Comparison of ENCODE assay signal across 12 cellular contexts in the genomic region with DNA sequence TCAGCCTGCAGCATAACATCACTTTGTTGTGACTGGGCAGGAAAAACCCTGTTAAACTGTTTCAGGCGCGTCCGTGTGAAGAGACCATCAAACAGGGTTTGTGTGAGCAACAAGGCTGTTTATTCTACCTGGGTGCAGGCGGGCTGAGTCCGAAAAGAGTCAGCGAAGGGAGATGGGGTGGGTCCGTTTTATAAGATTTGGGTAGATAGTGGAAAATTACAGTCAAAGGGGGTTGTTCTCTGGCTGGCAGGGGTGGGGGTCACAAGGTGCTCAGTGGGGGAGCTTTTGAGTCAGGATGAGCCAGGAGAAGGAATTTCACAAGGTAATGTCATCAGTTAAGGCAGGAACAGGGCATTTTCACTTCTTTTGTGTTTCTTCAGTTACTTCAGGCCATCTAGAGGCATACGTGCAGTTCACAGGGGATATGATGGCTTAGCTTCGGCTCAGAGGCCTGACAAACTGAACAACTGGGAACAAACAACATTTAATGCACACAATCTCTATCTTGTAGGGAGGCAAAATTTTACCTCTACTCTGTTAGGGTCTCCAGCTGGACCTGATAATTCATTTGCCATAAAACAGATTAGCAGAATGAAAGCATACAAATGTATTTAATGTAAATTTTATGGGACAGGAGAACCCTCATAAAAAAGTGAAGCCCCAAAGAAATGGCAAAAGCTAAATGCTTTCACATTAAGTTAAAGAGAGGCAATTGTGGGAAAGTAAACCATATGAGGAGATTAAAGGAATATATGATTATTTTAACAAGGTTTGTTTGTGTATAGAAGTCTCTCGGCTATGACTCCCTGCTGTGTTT. TPM values are rescaled to one million over a fixed set of nuclear protein-coding genes. Genes with fewer than 3 reads are reported as not detected.
DNase-seq lines count a peak whose midpoint lies in the region; ATAC-seq, FAIRE-seq and TF ChIP-seq lines count a peak whose summit lies in the region.
"Had no signal": no experiment of that assay in that cellular context is flagged by ENCODE, and none has a peak within 500 bp of the region (broad histone marks: within the 10 kb centered on the region; RNA-seq: fewer than 3 reads in every experiment).

No MANE protein-coding gene starts in this region.

- peak overlapping the region; percentile 94 for H3K4me2 ChIP-seq in A549

- H3K4me3 Mint-ChIP-seq in glutamatergic neuron (ENCODE audit: unreplicated experiment) = peak overlapping the region; percentile 53

- POLR2A ChIA-PET in A549 (lab: Yijun Ruan, JAX) = interaction anchor here (0.9 to 10.6 kb wide), 7 partner anchors 9 to 1864 kb away, joined by 3 to 238 read pairs (median 35); a partner anchor contains a TSS

- H3K4me1 Mint-ChIP-seq in glutamatergic neuron (ENCODE audit: low read depth, unreplicated experiment) = peaks cover 19% of the 10 kb centered on the region

- FAIRE-seq in A549 (lab: Jason Lieb, UNC) (no peak), G401.6 (lab: Jason Lieb, UNC) (peak; percentile 45)

- no peak for TF ChIP-seq RAD21 in A549 (conservative IDR thresholded peaks at IDR 0.05 in 1 of 2, IDR thresholded peaks at IDR 0.05 in 1 of 2)

- H3K9me3 ChIP-seq in A549 (no peaks in the 10 kb centered on the region), SJSA1 (replicated peaks) (no peaks in the 10 kb centered on the region), ovary (no peaks in the 10 kb centered on the region)

- ATAC-seq in A549 (no peak), HG03135 (IDR thresholded peaks at IDR 0.05; ENCODE audit: unreplicated experiment) (no peak)
- ATAC-seq: esophagus mucosa, sciatic nerve had no signal

- 3% methylated on average over 10 of the region's 10 CpGs for WGBS in A549 (ENCODE audit: missing lambda C conversion rate)
- 72 to 78% (median 74%) methylated on average over 10 of the region's 10 CpGs for WGBS in ovary, 3 donors

- H3K4me3 ChIP-seq in A549 (peak overlapping the region; percentile 56; the same call in 1 of the 3 replicates), SJSA1 (no peak overlapping the region), ovary (no peak overlapping the region)

- H3K27me3 Mint-ChIP-seq in glutamatergic neuron (ENCODE audit: unreplicated experiment) = peaks cover 13% of the 10 kb centered on the region

- H3K27ac Mint-ChIP-seq in glutamatergic neuron (ENCODE audit: unreplicated experiment) = peak overlapping the region; percentile 60

- H3K9me3 Mint-ChIP-seq in glutamatergic neuron (ENCODE audit: unreplicated experiment) = peaks cover 9% of the 10 kb centered on the region

- peak overlapping the region; percentile 95 to 100 for H3K27ac ChIP-seq in A549
- H3K27ac ChIP-seq in SJSA1 = peak overlapping the region; percentile 15; the same call in 1 of the 2 replicates
- no peak overlapping the region for H3K27ac ChIP-seq in ovary

- H3K27me3 ChIP-seq in SJSA1 (replicated peaks) (no peaks in the 10 kb centered on the region), ovary (no peaks in the 10 kb centered on the region)

- TF ChIP-seq EP300 in A549 (IDR thresholded peaks at IDR 0.05) = no peak
- TF ChIP-seq EP300 in ovary (IDR thresholded peaks at IDR 0.05) = no peak

- intact Hi-C loops in ovary (cut with DNase I) = loop anchor here in 3 of 4 donors (10.0 kb wide), 3 partner anchors 166 to 1786 kb away; a partner anchor contains a TSS

- TF ChIP-seq POLR2A in A549 (IDR thresholded peaks at IDR 0.05; ENCODE audit: low read length) = 0 out of 2 replicates have a peak, but pooled peaks have one; percentile 10
- no peak for TF ChIP-seq POLR2A in ovary (IDR thresholded peaks at IDR 0.05)

- H3K4me1 ChIP-seq in A549 = peaks cover 42% of the 10 kb centered on the region
- peaks cover 48% of the 10 kb centered on the region for H3K4me1 ChIP-seq in SJSA1 (replicated peaks)
- H3K4me1 ChIP-seq in ovary (ENCODE audit: insufficient read depth) = peaks cover 3% of the 10 kb centered on the region

- DNase-seq in A549 (ENCODE audit: low read depth in 1 of 2, low spot score in 1 of 2) = peak in 1 of 2 experiments; percentile 46
- no peak for DNase-seq in SJSA1 (ENCODE audit: low read depth in 1 of 2, low spot score in 2 of 2)
- DNase-seq in glutamatergic neuron = no peak
- no peak for DNase-seq in mesenteric fat pad (ENCODE audit: low spot score)
- no peak for DNase-seq in ovary
- no peak for DNase-seq in NCI-H524 treated with DMSO at 0.1 percent for 48 hours (lab: John Stamatoyannopoulos, UW)
- DNase-seq: DMS79, MM.1S had no signal

- H3K36me3 Mint-ChIP-seq in glutamatergic neuron (ENCODE audit: unreplicated experiment) = no peaks in the 10 kb centered on the region

- H3K36me3 ChIP-seq in SJSA1 = no peaks in the 10 kb centered on the region
- H3K36me3 ChIP-seq in ovary = no peaks in the 10 kb centered on the region

- CTCF ChIA-PET in A549 (lab: Yijun Ruan, JAX) = interaction anchor here (1.5 kb wide), 1 partner anchor 36 kb away, joined by 4 read pairs; no protein-coding TSS in a partner anchor

- TF ChIP-seq CTCF in A549 (IDR thresholded peaks at IDR 0.05) (no peak), glutamatergic neuron (IDR thresholded peaks at IDR 0.05; ENCODE audit: partially characterized antibody, unreplicated experiment) (no peak), ovary (IDR thresholded peaks at IDR 0.05) (no peak)

TF ChIP-seq in A549, 52 proteins besides CTCF, POLR2A, EP300 and RAD21 (continues in another document):
- peak; percentile 89 for TF ChIP-seq HEYL (CRISPR knock-in tag; IDR thresholded peaks at IDR 0.05)
- TF ChIP-seq, protein P1, sequence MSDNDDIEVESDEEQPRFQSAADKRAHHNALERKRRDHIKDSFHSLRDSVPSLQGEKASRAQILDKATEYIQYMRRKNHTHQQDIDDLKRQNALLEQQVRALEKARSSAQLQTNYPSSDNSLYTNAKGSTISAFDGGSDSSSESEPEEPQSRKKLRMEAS (IDR thresholded peaks at IDR 0.05) = no peak
- TF ChIP-seq HOXB5 (CRISPR knock-in tag; IDR thresholded peaks at IDR 0.05) = peak; percentile 83
- TF ChIP-seq HOXB13 (CRISPR knock-in tag; IDR thresholded peaks at IDR 0.05; ENCODE audit: low read depth) = peak; percentile 93; the same call in 1 of the 2 replicates
- TF ChIP-seq RARB (CRISPR knock-in tag; IDR thresholded peaks at IDR 0.05) = 0 out of 2 replicates have a peak, but pooled peaks have one; percentile 48
- peak in 1 of 2 experiments; percentile 50; a peak in 2 of 5 replicates for TF ChIP-seq JUN (IDR thresholded peaks at IDR 0.05)
- TF ChIP-seq, protein P2, sequence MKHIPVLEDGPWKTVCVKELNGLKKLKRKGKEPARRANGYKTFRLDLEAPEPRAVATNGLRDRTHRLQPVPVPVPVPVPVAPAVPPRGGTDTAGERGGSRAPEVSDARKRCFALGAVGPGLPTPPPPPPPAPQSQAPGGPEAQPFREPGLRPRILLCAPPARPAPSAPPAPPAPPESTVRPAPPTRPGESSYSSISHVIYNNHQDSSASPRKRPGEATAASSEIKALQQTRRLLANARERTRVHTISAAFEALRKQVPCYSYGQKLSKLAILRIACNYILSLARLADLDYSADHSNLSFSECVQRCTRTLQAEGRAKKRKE (CRISPR knock-in tag; IDR thresholded peaks at IDR 0.05; ENCODE audit: low read depth) = peak; percentile 97
- no peak for TF ChIP-seq CBX8 (IDR thresholded peaks at IDR 0.05)
- TF ChIP-seq, protein P3, sequence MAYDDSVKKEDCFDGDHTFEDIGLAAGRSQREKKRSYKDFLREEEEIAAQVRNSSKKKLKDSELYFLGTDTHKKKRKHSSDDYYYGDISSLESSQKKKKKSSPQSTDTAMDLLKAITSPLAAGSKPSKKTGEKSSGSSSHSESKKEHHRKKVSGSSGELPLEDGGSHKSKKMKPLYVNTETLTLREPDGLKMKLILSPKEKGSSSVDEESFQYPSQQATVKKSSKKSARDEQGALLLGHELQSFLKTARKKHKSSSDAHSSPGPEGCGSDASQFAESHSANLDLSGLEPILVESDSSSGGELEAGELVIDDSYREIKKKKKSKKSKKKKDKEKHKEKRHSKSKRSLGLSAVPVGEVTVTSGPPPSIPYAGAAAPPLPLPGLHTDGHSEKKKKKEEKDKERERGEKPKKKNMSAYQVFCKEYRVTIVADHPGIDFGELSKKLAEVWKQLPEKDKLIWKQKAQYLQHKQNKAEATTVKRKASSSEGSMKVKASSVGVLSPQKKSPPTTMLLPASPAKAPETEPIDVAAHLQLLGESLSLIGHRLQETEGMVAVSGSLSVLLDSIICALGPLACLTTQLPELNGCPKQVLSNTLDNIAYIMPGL (CRISPR knock-in tag; IDR thresholded peaks at IDR 0.05; ENCODE audit: borderline replicate concordance) = 0 out of 2 replicates have a peak, but pooled peaks have one; percentile 51
- TF ChIP-seq, protein P4, sequence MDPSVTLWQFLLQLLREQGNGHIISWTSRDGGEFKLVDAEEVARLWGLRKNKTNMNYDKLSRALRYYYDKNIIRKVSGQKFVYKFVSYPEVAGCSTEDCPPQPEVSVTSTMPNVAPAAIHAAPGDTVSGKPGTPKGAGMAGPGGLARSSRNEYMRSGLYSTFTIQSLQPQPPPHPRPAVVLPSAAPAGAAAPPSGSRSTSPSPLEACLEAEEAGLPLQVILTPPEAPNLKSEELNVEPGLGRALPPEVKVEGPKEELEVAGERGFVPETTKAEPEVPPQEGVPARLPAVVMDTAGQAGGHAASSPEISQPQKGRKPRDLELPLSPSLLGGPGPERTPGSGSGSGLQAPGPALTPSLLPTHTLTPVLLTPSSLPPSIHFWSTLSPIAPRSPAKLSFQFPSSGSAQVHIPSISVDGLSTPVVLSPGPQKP (IDR thresholded peaks at IDR 0.05; ENCODE audit: low read depth, low read length) = no peak
- TF ChIP-seq, protein P5, sequence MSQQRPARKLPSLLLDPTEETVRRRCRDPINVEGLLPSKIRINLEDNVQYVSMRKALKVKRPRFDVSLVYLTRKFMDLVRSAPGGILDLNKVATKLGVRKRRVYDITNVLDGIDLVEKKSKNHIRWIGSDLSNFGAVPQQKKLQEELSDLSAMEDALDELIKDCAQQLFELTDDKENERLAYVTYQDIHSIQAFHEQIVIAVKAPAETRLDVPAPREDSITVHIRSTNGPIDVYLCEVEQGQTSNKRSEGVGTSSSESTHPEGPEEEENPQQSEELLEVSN (IDR thresholded peaks at IDR 0.05; ENCODE audit: borderline replicate concordance, low read depth) = no peak
- TF ChIP-seq HOXA7 (CRISPR knock-in tag; IDR thresholded peaks at IDR 0.05) = 0 out of 2 replicates have a peak, but pooled peaks have one; percentile 52
- TF ChIP-seq EHF (CRISPR knock-in tag; IDR thresholded peaks at IDR 0.05) = peak; percentile 83
- TF ChIP-seq ZNF302 (CRISPR knock-in tag; IDR thresholded peaks at IDR 0.05) = peak; percentile 66; the same call in 1 of the 2 replicates

RNA-seq across cellular contexts. Expression of a gene that starts 58.3 kb away (rescaled TPM):
- polyA plus RNA-seq in A549 (2011; rRNA removed) = 31.7 and 35.9 TPM in 2 replicates
- polyA plus RNA-seq in A549 (2012; cell fraction: cytosol; rRNA removed) = 14.3 and 14.8 TPM in 2 replicates
- 16.5 and 16.8 TPM in 2 replicates for polyA plus RNA-seq in A549 (2012; cell fraction: nucleus; rRNA removed)
- 15.5 to 19.9 TPM (median 18.1 TPM) in 3 replicates for polyA plus RNA-seq in A549 (2017; fragmentation: RNase III; extraction: RNeasy Plus Mini Kit Qiagen cat#74134 plus additional on column Dnase treatment)
- 25.1 and 35.6 TPM in 2 replicates for polyA minus RNA-seq in A549 (2011; rRNA and poly(A)+ RNA removed)
- total RNA-seq in SJSA1 (2014; rRNA removed; shearing (Covaris generic)) = 2.6 and 3.5 TPM in 2 replicates
- total RNA-seq in glutamatergic neuron (ENCODE audit: unreplicated experiment) = not detected
- total RNA-seq in mesenteric fat pad = 13.5 TPM
- total RNA-seq in ovary = 1 to 10 TPM; 3.6 to 9.0 (median 7.4) TPM
- polyA plus RNA-seq in ovary = 10 to 100 TPM in 1 of 2 donors, 1 to 10 TPM in 1; 5.8 to 25.8 TPM

Comparison
In these comparisons a context has a peak if more than half of its experiments do, and no peak if none do; other contexts are left out.
1. H3K27ac ChIP-seq: peak in A549 (2 of 2) and SJSA1 (single experiment); none in ovary (0 of 2).